In genomic region chr7:21579341-21580072, GRCh38 we compare ENCODE assay signal across 14 cellular contexts. TPM values are rescaled to one million over a fixed set of nuclear protein-coding genes. Genes with fewer than 3 reads are reported as not detected.
DNase-seq lines count a peak whose midpoint lies in the region; ATAC-seq and TF ChIP-seq lines count a peak whose summit lies in the region.
"Had no signal": no experiment of that assay in that cellular context is flagged by ENCODE, and none has a peak within 500 bp of the region (broad histone marks: within the 10 kb centered on the region; RNA-seq: fewer than 3 reads in every experiment).

No MANE protein-coding gene starts in this region.

- H3K4me3 ChIP-seq in BLaER1 (no peak overlapping the region), MM.1S (ENCODE audit: low read length) (no peak overlapping the region), GM23338 (no peak overlapping the region)

- H3K4me1 ChIP-seq in BLaER1 (peaks cover 14% of the 10 kb centered on the region), MM.1S (ENCODE audit: low read length) (peaks cover 16% of the 10 kb centered on the region), GM23338 (ENCODE audit: insufficient read depth) (no peaks in the 10 kb centered on the region)

- no peaks in the 10 kb centered on the region for H3K36me3 ChIP-seq in BLaER1
- H3K36me3 ChIP-seq in MM.1S (replicated peaks; ENCODE audit: insufficient read depth, low read length) = no peaks in the 10 kb centered on the region
- no peaks in the 10 kb centered on the region; the same call in 1 of the 2 replicates for H3K36me3 ChIP-seq in GM23338 (ENCODE audit: insufficient read depth)

- in situ Hi-C loops in ACHN (cut with HindIII; ENCODE audit: low pct_ligation_motif_present, low pct_unique_long_range_greater_than_20kb, low sequenced_read_pairs) = no loop called here

- peaks cover 1% of the 10 kb centered on the region for H3K27me3 Mint-ChIP-seq in GM23338 (ENCODE audit: insufficient read depth, low read depth, poor library complexity)

- no peak for DNase-seq in MM.1S
- DNase-seq in Right ventricle myocardium superior = no peak
- DNase-seq in NCI-H1417 (lab: John Stamatoyannopoulos, UW) = no peak
- DNase-seq in GM23338 (ENCODE audit: low spot score) = no peak
- DNase-seq in ACHN = no peak
- DNase-seq: activated CD4-positive, alpha-beta T cell treated with anti-CD3 and anti-CD28 coated beads for 1 hour; activated naive CD4-positive, alpha-beta T cell treated with anti-CD3 and anti-CD28 coated beads, Interleukin-2, amount 50 U/mL, for 16 hours; CD4-positive, CD25-positive, alpha-beta regulatory T cell; effector CD8-positive, alpha-beta T cell; NCI-H1694; SHP77 had no signal

- ATAC-seq in GM19372 (IDR thresholded peaks at IDR 0.05; ENCODE audit: low read depth, unreplicated experiment) = peak; percentile 30
- peak; percentile 28 for ATAC-seq in Right ventricle myocardium superior (ENCODE audit: poor library complexity)
- ATAC-seq in GM23338 = no peak
- no peak for ATAC-seq in GM19467 (IDR thresholded peaks at IDR 0.05; ENCODE audit: unreplicated experiment)

- TF ChIP-seq CTCF in MM.1S (IDR thresholded peaks at IDR 0.05; ENCODE audit: low read length) (no peak), GM23338 (conservative IDR thresholded peaks at IDR 0.05; ENCODE audit: low read depth in 2 of 2) (no peak)

- H3K27ac ChIP-seq in BLaER1 = peak overlapping the region; percentile 18; the same call in 1 of the 2 replicates
- peak overlapping the region; percentile 12; the same call in 1 of the 2 replicates for H3K27ac ChIP-seq in MM.1S (ENCODE audit: low read length)
- H3K27ac ChIP-seq in GM23338 (ENCODE audit: low read depth) = no peak overlapping the region

- H3K4me2 ChIP-seq in BLaER1 = peak overlapping the region; percentile 52
- H3K4me2 ChIP-seq in MM.1S (ENCODE audit: low read depth, low read length) = peak overlapping the region; percentile 20; the same call in 1 of the 2 replicates
- H3K4me2 ChIP-seq in GM23338 = no peak overlapping the region

- no peak overlapping the region for H3K4me3 Mint-ChIP-seq in GM23338
- H3K4me3 Mint-ChIP-seq: CD4-positive, CD25-positive, alpha-beta regulatory T cell had no signal

- H3K4me1 Mint-ChIP-seq in GM23338 = no peaks in the 10 kb centered on the region
- H3K4me1 Mint-ChIP-seq: CD4-positive, CD25-positive, alpha-beta regulatory T cell had no signal

- H2AFZ ChIP-seq in MM.1S (ENCODE audit: low read length) (0 out of 2 replicates have a peak overlapping the region, but pooled peaks have one; percentile 39), GM23338 (no peak overlapping the region)

- no peak overlapping the region for H3K27ac Mint-ChIP-seq in GM23338
- H3K27ac Mint-ChIP-seq: CD4-positive, CD25-positive, alpha-beta regulatory T cell had no signal

- H3K9me2 ChIP-seq in MM.1S (replicated peaks; ENCODE audit: insufficient read depth, low read length) = no peaks in the 10 kb centered on the region
- no peaks in the 10 kb centered on the region for H3K9me2 ChIP-seq in GM23338 (ENCODE audit: insufficient read depth)

- peaks cover 28% of the 10 kb centered on the region for H3K36me3 Mint-ChIP-seq in GM23338 (ENCODE audit: low read depth)
- H3K36me3 Mint-ChIP-seq: CD4-positive, CD25-positive, alpha-beta regulatory T cell had no signal

- peaks cover 18% of the 10 kb centered on the region for H3K9me3 Mint-ChIP-seq in GM23338

- intact Hi-C loops in Right ventricle myocardium superior (cut with DNase I) = no loop called here

- H3K27me3 ChIP-seq in BLaER1 = no peaks in the 10 kb centered on the region
- H3K27me3 ChIP-seq in MM.1S (replicated peaks; ENCODE audit: insufficient read depth, low read length) = no peaks in the 10 kb centered on the region
- H3K27me3 ChIP-seq in GM23338 (ENCODE audit: insufficient read depth) = no peaks in the 10 kb centered on the region

- H3K79me2 ChIP-seq in MM.1S (ENCODE audit: low read length) (no peaks in the 10 kb centered on the region), GM23338 (replicated peaks; ENCODE audit: insufficient read depth) (no peaks in the 10 kb centered on the region)

- H3K9me3 ChIP-seq in BLaER1 = peaks cover 12% of the 10 kb centered on the region; the same call in 1 of the 2 replicates
- no peaks in the 10 kb centered on the region for H3K9me3 ChIP-seq in MM.1S (replicated peaks; ENCODE audit: insufficient read depth, low read length)

- H3K9ac ChIP-seq in BLaER1 (no peak overlapping the region), MM.1S (ENCODE audit: low read length) (no peak overlapping the region)

- H4K20me1 ChIP-seq in BLaER1 (no peaks in the 10 kb centered on the region), MM.1S (ENCODE audit: insufficient read depth, low read length) (no peaks in the 10 kb centered on the region), GM23338 (replicated peaks; ENCODE audit: insufficient read depth) (no peaks in the 10 kb centered on the region)

- H3F3A ChIP-seq in MM.1S (ENCODE audit: insufficient read depth, low read length) = no peaks in the 10 kb centered on the region
- no peaks in the 10 kb centered on the region for H3F3A ChIP-seq in GM23338 (replicated peaks; ENCODE audit: low read depth)

TF ChIP-seq in GM23338, 12 proteins besides CTCF, POLR2A, EP300 and RAD21:
- TF ChIP-seq EZH2 (IDR thresholded peaks at IDR 0.05; ENCODE audit: low read depth, unreplicated experiment) (no peak), ZNF462 (CRISPR knock-in tag; IDR thresholded peaks at IDR 0.05) (no peak), ZNF331 (CRISPR knock-in tag; IDR thresholded peaks at IDR 0.05; ENCODE audit: low read depth) (no peak)

RNA-seq across cellular contexts. Expression of gene DNAH11, which starts 36.7 kb away (rescaled TPM):
- total RNA-seq in Right ventricle myocardium superior = 0.03 TPM
- total RNA-seq in GM23338 (2014; rRNA removed; shearing (Covaris generic)) = 4.7 and 9.3 TPM in 2 replicates
- 9.1 and 9.3 TPM in 2 replicates for polyA plus RNA-seq in GM23338 (2016; fragmentation: Nextera tagmentation; extraction: Ambion mirVana)
- total RNA-seq: CD4-positive, CD25-positive, alpha-beta regulatory T cell had no signal

Comparison
In these comparisons a context has a peak if more than half of its experiments do, and no peak if none do; other contexts are left out.
1. ATAC-seq: peak in GM19372 (single experiment) and Right ventricle myocardium superior (single experiment); none in GM23338 (single experiment) and GM19467 (single experiment).